ENCODE assay signal across 13 cellular contexts in genomic region chr1:8411803-8412182, GRCh38.
DNase-seq lines count a peak whose midpoint lies in the region; ATAC-seq and TF ChIP-seq lines count a peak whose summit lies in the region.
"Had no signal": no experiment of that assay in that cellular context is flagged by ENCODE, and none has a peak within 500 bp of the region (broad histone marks: within the 10 kb centered on the region; RNA-seq: fewer than 3 reads in every experiment).

No MANE protein-coding gene starts in this region.

- H3K4me1 Mint-ChIP-seq in memory B cell = peaks cover 33% of the 10 kb centered on the region

- peak overlapping the region; percentile 75 for H3K27ac Mint-ChIP-seq in memory B cell
- H3K27ac Mint-ChIP-seq: activated naive CD8-positive, alpha-beta T cell treated with anti-CD3 and anti-CD28 coated beads, Interleukin-2, amount 10 ng/mL, durations not matched to agents 7 days and 5 days had no signal

- intact Hi-C loops in ovary (cut with DNase I) = loop anchor here in 1 of 4 donors (10.0 kb wide), 1 partner anchor 153 kb away; no protein-coding TSS in a partner anchor

- TF ChIP-seq EP300 in suprapubic skin (IDR thresholded peaks at IDR 0.05) (no peak), ovary (IDR thresholded peaks at IDR 0.05) (no peak)

- peaks cover 88% of the 10 kb centered on the region for H3K4me1 ChIP-seq in suprapubic skin
- peaks cover 44% of the 10 kb centered on the region for H3K4me1 ChIP-seq in ovary (ENCODE audit: insufficient read depth)

- H3K27me3 ChIP-seq in suprapubic skin (no peaks in the 10 kb centered on the region), ovary (no peaks in the 10 kb centered on the region)

- H3K9me3 Mint-ChIP-seq in memory B cell = no peaks in the 10 kb centered on the region
- H3K9me3 Mint-ChIP-seq: activated naive CD8-positive, alpha-beta T cell treated with anti-CD3 and anti-CD28 coated beads, Interleukin-2, amount 10 ng/mL, durations not matched to agents 7 days and 5 days had no signal

- H3K4me3 ChIP-seq in LNCaP clone FGC (ENCODE audit: low read depth, low read length) = peak overlapping the region; percentile 30
- H3K4me3 ChIP-seq in suprapubic skin = no peak overlapping the region
- H3K4me3 ChIP-seq in ovary = no peak overlapping the region

- TF ChIP-seq CTCF in LNCaP clone FGC (IDR thresholded peaks at IDR 0.05; ENCODE audit: control insufficient read depth, extremely low read depth, insufficient read depth) = no peak
- no peak for TF ChIP-seq CTCF in suprapubic skin (IDR thresholded peaks at IDR 0.05)
- TF ChIP-seq CTCF in ovary (IDR thresholded peaks at IDR 0.05) = no peak

- H3K4me3 Mint-ChIP-seq in memory B cell = no peak overlapping the region
- H3K4me3 Mint-ChIP-seq: activated naive CD8-positive, alpha-beta T cell treated with anti-CD3 and anti-CD28 coated beads, Interleukin-2, amount 10 ng/mL, durations not matched to agents 7 days and 5 days had no signal

- H3K27ac ChIP-seq in caudate nucleus (ENCODE audit: low read depth, low read length) (peak overlapping the region; percentile 81), suprapubic skin (peak overlapping the region; percentile 70), ovary (no peak overlapping the region)

- H3K27me3 Mint-ChIP-seq in memory B cell = no peaks in the 10 kb centered on the region
- H3K27me3 Mint-ChIP-seq: activated naive CD8-positive, alpha-beta T cell treated with anti-CD3 and anti-CD28 coated beads, Interleukin-2, amount 10 ng/mL, durations not matched to agents 7 days and 5 days had no signal

- WGBS in suprapubic skin = 31% methylated on average over 7 of the region's 7 CpGs
- WGBS in ovary, 3 donors = 50 to 62% (median 60%) methylated on average over 7 of the region's 7 CpGs

- H3K9me3 ChIP-seq in suprapubic skin (no peaks in the 10 kb centered on the region), ovary (no peaks in the 10 kb centered on the region)

- no peak for TF ChIP-seq POLR2A in suprapubic skin (IDR thresholded peaks at IDR 0.05)
- TF ChIP-seq POLR2A in ovary (IDR thresholded peaks at IDR 0.05) = no peak

- DNase-seq in LNCaP clone FGC (ENCODE audit: low read depth) (no peak), caudate nucleus (lab: John Stamatoyannopoulos, UW) (no peak), memory B cell (ENCODE audit: low spot score in 2 of 2) (no peak), suprapubic skin (ENCODE audit: low spot score in 2 of 2) (no peak), ovary (no peak), NCI-H2227 treated with DMSO at 0.1 percent for 48 hours (lab: John Stamatoyannopoulos, UW) (no peak)
- DNase-seq: activated naive CD8-positive, alpha-beta T cell treated with anti-CD3 and anti-CD28 coated beads, Interleukin-2, amount 10 ng/mL, durations not matched to agents 7 days and 5 days; GOT3; left colon; NCI-H526 treated with DMSO at 0.1 percent for 48 hours; stimulated activated CD8-positive, alpha-beta memory T cell treated with anti-CD3 and anti-CD28 coated beads, Interleukin-4, amount 100 ng/mL, for 48 hours had no signal

- H3K36me3 ChIP-seq in suprapubic skin (peaks cover 11% of the 10 kb centered on the region), ovary (no peaks in the 10 kb centered on the region)

- H3K36me3 Mint-ChIP-seq in memory B cell = peaks cover 24% of the 10 kb centered on the region

- ATAC-seq in memory B cell (ENCODE audit: low read depth) (no peak), GM19467 (IDR thresholded peaks at IDR 0.05; ENCODE audit: unreplicated experiment) (no peak), HG03521 (IDR thresholded peaks at IDR 0.05; ENCODE audit: unreplicated experiment) (no peak)

Comparison
In these comparisons a context has a peak if more than half of its experiments do, and no peak if none do; other contexts are left out.
1. H3K27ac ChIP-seq: peak in caudate nucleus (single experiment) and suprapubic skin (single experiment); none in ovary (0 of 2).